In genomic region chr5:176817864-176818377, GRCh38 we compare ENCODE assay signal across 8 cellular contexts. TPM values are rescaled to one million over a fixed set of nuclear protein-coding genes. Genes with fewer than 3 reads are reported as not detected.
DNase-seq lines count a peak whose midpoint lies in the region; ATAC-seq and TF ChIP-seq lines count a peak whose summit lies in the region.

No MANE protein-coding gene starts in this region.

- H3K9me3 ChIP-seq in RWPE2 (ENCODE audit: severe bottlenecking) (no peaks in the 10 kb centered on the region), osteoblast (ENCODE audit: low read depth, low read length) (no peaks in the 10 kb centered on the region)

- TF ChIP-seq CTCF in RWPE2 (IDR thresholded peaks at IDR 0.05; ENCODE audit: poor library complexity, severe bottlenecking): peak; percentile 64
- peak; percentile 18 for TF ChIP-seq CTCF in osteoblast (IDR thresholded peaks at IDR 0.05; ENCODE audit: extremely low read depth, low read depth, low read length)

- no peaks in the 10 kb centered on the region for H3K9me3 Mint-ChIP-seq in activated T-cell treated with anti-CD3 and anti-CD28 coated beads, Interleukin-2, amount 50 U/mL, for 24 hours

- H4K20me1 ChIP-seq in osteoblast (ENCODE audit: insufficient read depth, low read length): no peaks in the 10 kb centered on the region

- H3K27ac ChIP-seq in RWPE2 (ENCODE audit: poor library complexity, severe bottlenecking) (no peak overlapping the region), osteoblast (ENCODE audit: low read depth, low read length) (no peak overlapping the region)

- peak overlapping the region; percentile 48 for H3K4me3 Mint-ChIP-seq in activated T-cell treated with anti-CD3 and anti-CD28 coated beads, Interleukin-2, amount 50 U/mL, for 24 hours

- no peaks in the 10 kb centered on the region for H3K36me3 Mint-ChIP-seq in activated T-cell treated with anti-CD3 and anti-CD28 coated beads, Interleukin-2, amount 50 U/mL, for 24 hours (ENCODE audit: low read depth)

- H3K36me3 ChIP-seq in RWPE2 (ENCODE audit: low read depth) (no peaks in the 10 kb centered on the region), osteoblast (ENCODE audit: insufficient read depth, low read length) (no peaks in the 10 kb centered on the region)

- H3K27ac Mint-ChIP-seq in activated T-cell treated with anti-CD3 and anti-CD28 coated beads, Interleukin-2, amount 50 U/mL, for 24 hours: no peak overlapping the region

- H3K4me3 ChIP-seq in RWPE2 (ENCODE audit: severe bottlenecking) (peak overlapping the region; percentile 20), osteoblast (ENCODE audit: insufficient read depth, low read length) (peak overlapping the region; percentile 22)

- H3K4me1 Mint-ChIP-seq in activated T-cell treated with anti-CD3 and anti-CD28 coated beads, Interleukin-2, amount 50 U/mL, for 24 hours (ENCODE audit: low read depth): peaks cover 14% of the 10 kb centered on the region

- TF ChIP-seq POLR2A in erythroblast (IDR thresholded peaks at IDR 0.05; ENCODE audit: low read length): no peak

- H3K79me2 ChIP-seq in osteoblast (ENCODE audit: insufficient read depth, low read length): no peaks in the 10 kb centered on the region

- DNase-seq in activated T-cell treated with anti-CD3 and anti-CD28 coated beads, Interleukin-2, amount 50 U/mL, for 24 hours: peak; percentile 55
- DNase-seq in activated T-cell treated with anti-CD3 and anti-CD28 coated beads for 4 hours (no peak), RWPE2 (ENCODE audit: low spot score) (no peak), erythroblast (lab: John Stamatoyannopoulos, UW) (peak; percentile 12 to 13), osteoblast (ENCODE audit: insufficient read length, low spot score, missing footprints) (peak; percentile 91), middle frontal gyrus (ENCODE audit: extremely low spot score, low spot score) (no peak)
- no peak for DNase-seq in central memory CD4-positive, alpha-beta T cell

- ATAC-seq in HG02763 (IDR thresholded peaks at IDR 0.05; ENCODE audit: unreplicated experiment): peak; percentile 19
- ATAC-seq in RWPE2 (ENCODE audit: low read depth): no peak

- H3K4me2 ChIP-seq in osteoblast (ENCODE audit: insufficient read depth, low read length): peak overlapping the region; percentile 32

- H3K27me3 Mint-ChIP-seq in activated T-cell treated with anti-CD3 and anti-CD28 coated beads, Interleukin-2, amount 50 U/mL, for 24 hours: peaks cover 82% of the 10 kb centered on the region

- H2AFZ ChIP-seq in osteoblast (ENCODE audit: low read length): no peak overlapping the region

- peaks cover 13% of the 10 kb centered on the region for H3K4me1 ChIP-seq in RWPE2 (ENCODE audit: insufficient read depth, poor library complexity, severe bottlenecking)
- H3K4me1 ChIP-seq in osteoblast (ENCODE audit: insufficient read depth, low read length): no peaks in the 10 kb centered on the region

- H3K27me3 ChIP-seq in RWPE2 (ENCODE audit: insufficient read depth, poor library complexity, severe bottlenecking) (peaks cover 41% of the 10 kb centered on the region), osteoblast (ENCODE audit: insufficient read depth, low read length) (peaks cover 48% of the 10 kb centered on the region)

RNA-seq across cellular contexts. Expression of gene UNC5A, which starts 7.6 kb away (rescaled TPM):
- not detected in 2 replicates for total RNA-seq in osteoblast

Comparison
In these comparisons a context has a peak if more than half of its experiments do, and no peak if none do; other contexts are left out.
1. DNase-seq: peak in activated T-cell treated with anti-CD3 and anti-CD28 coated beads, Interleukin-2, amount 50 U/mL, for 24 hours (single experiment), erythroblast (2 of 2) and osteoblast (single experiment); none in activated T-cell treated with anti-CD3 and anti-CD28 coated beads for 4 hours (single experiment), RWPE2 (single experiment), central memory CD4-positive, alpha-beta T cell (single experiment) and middle frontal gyrus (single experiment).